8 cellular contexts compared by ENCODE assay signal in genomic region chr3:13045904-13046568, GRCh38. TPM values are rescaled to one million over a fixed set of nuclear protein-coding genes. Genes with fewer than 3 reads are reported as not detected.
A peak's percentile ranks its signal among the peaks of the same experiment; 100 is the strongest.
DNase-seq lines count a peak whose midpoint lies in the region; ATAC-seq, FAIRE-seq and TF ChIP-seq lines count a peak whose summit lies in the region.

No MANE protein-coding gene starts in this region.

- H3K56ac ChIP-seq in H1 (replicated peaks; ENCODE audit: insufficient read length, low read depth, low read length): no peak overlapping the region

- H3K14ac ChIP-seq in H1 (ENCODE audit: insufficient read length): no peak overlapping the region

- 0 out of 2 replicates have a peak overlapping the region, but pooled peaks have one; percentile 61 for H2BK15ac ChIP-seq in H1 (ENCODE audit: low read length)

- no peaks in the 10 kb centered on the region for H3K9me3 ChIP-seq in KOPT-K1 (ENCODE audit: insufficient read depth, low read length, poor library complexity, severe bottlenecking)
- H3K9me3 ChIP-seq in H1 (ENCODE audit: insufficient read depth in 2 of 2, low read depth in 1 of 2, low read length in 1 of 2): no peaks in the 10 kb centered on the region
- H3K9me3 ChIP-seq in vagina: no peaks in the 10 kb centered on the region
- H3K9me3 ChIP-seq in sigmoid colon: no peaks in the 10 kb centered on the region

- TF ChIP-seq POLR2A in H1 (IDR thresholded peaks at IDR 0.05; ENCODE audit: control extremely low read depth in 1 of 2, low read depth in 2 of 2, low read length in 2 of 2) (no peak), vagina (IDR thresholded peaks at IDR 0.05) (no peak), sigmoid colon (IDR thresholded peaks at IDR 0.05) (no peak)

- H2BK20ac ChIP-seq in H1 (ENCODE audit: low read length): no peak overlapping the region

- POLR2A ChIA-PET in H1 (lab: Charles Lee; ENCODE audit: partially characterized antibody): interaction anchor here (0.9 kb wide), 1 partner anchor 19 kb away, joined by 4 read pairs; no protein-coding TSS in a partner anchor

- TF ChIP-seq RAD21 in H1 (IDR thresholded peaks at IDR 0.05 in 1 of 2, conservative IDR thresholded peaks at IDR 0.05 in 1 of 2; ENCODE audit: low read depth in 2 of 2, low read length in 2 of 2): no peak

- CTCF ChIA-PET in H1 (lab: Charles Lee; ENCODE audit: partially characterized antibody): interaction anchor here (0.6 to 7.3 kb wide), 5 partner anchors 11 to 303 kb away, joined by 3 to 42 read pairs (median 5); no protein-coding TSS in a partner anchor

- TF ChIP-seq EP300 in H1 (IDR thresholded peaks at IDR 0.05; ENCODE audit: borderline replicate concordance in 1 of 2, low read depth in 2 of 2, low read length in 2 of 2): no peak
- no peak for TF ChIP-seq EP300 in sigmoid colon (IDR thresholded peaks at IDR 0.05)

- no peak overlapping the region for H3K4me3 ChIP-seq in H1 (ENCODE audit: extremely low read depth in 1 of 4, insufficient read depth in 2 of 4, low read depth in 3 of 4, low read length in 4 of 4)
- H3K4me3 ChIP-seq in vagina: no peak overlapping the region
- no peak overlapping the region for H3K4me3 ChIP-seq in sigmoid colon

- H3K4me2 ChIP-seq in H1 (ENCODE audit: insufficient read depth in 1 of 2, low read depth in 2 of 2, low read length in 2 of 2): no peak overlapping the region

- H3K9ac ChIP-seq in H1 (replicated peaks in 1 of 4; ENCODE audit: extremely low read depth in 1 of 4, low read depth in 3 of 4, low read length in 3 of 4): 0 out of 7 replicates have a peak overlapping the region, but pooled peaks of 1 of the 4 experiments have one; percentile 29

- H2BK12ac ChIP-seq in H1 (ENCODE audit: low read depth, low read length): peak overlapping the region; percentile 50; the same call in 1 of the 2 replicates

- no peaks in the 10 kb centered on the region for H3K79me1 ChIP-seq in H1 (ENCODE audit: low read depth, low read length)

- no peak overlapping the region for H3K18ac ChIP-seq in H1 (ENCODE audit: extremely low read depth, low read length)

- peak overlapping the region; percentile 32 for H4K91ac ChIP-seq in H1 (replicated peaks; ENCODE audit: insufficient read length, low read length)

- H2BK5ac ChIP-seq in H1 (ENCODE audit: low read depth, low read length): no peak overlapping the region

- H3K27ac ChIP-seq in KOPT-K1 (ENCODE audit: low read depth, low read length, poor library complexity, severe bottlenecking) (peak overlapping the region; percentile 88), H1 (ENCODE audit: low read depth, low read length) (no peak overlapping the region), vagina (no peak overlapping the region), sigmoid colon (no peak overlapping the region)

- H4K8ac ChIP-seq in H1 (ENCODE audit: extremely low read depth, insufficient read depth, low read length): no peak overlapping the region

- 0 out of 7 replicates have a peak, but pooled peaks cover 0 to 2% (median 0%) of the 10 kb centered on the region in 4 experiments for H3K27me3 ChIP-seq in H1 (replicated peaks in 1 of 4; ENCODE audit: control insufficient read depth in 3 of 4, extremely low read depth in 1 of 4, insufficient read depth in 3 of 4, low read length in 3 of 4)
- H3K27me3 ChIP-seq in vagina: no peaks in the 10 kb centered on the region
- H3K27me3 ChIP-seq in sigmoid colon: no peaks in the 10 kb centered on the region

- H3K4me1 ChIP-seq in H1 (replicated peaks in 1 of 4; ENCODE audit: control insufficient read depth in 3 of 4, insufficient read depth in 4 of 4, low read length in 3 of 4) (peaks cover 0 to 8% (median 5%) of the 10 kb centered on the region in 4 experiments; a peak in 4 of 7 replicates), vagina (no peaks in the 10 kb centered on the region), sigmoid colon (no peaks in the 10 kb centered on the region)

- no peak overlapping the region for H2BK120ac ChIP-seq in H1 (replicated peaks; ENCODE audit: low read depth, low read length)

- no peak overlapping the region for H3K4ac ChIP-seq in H1 (replicated peaks; ENCODE audit: insufficient read length, low read depth, low read length)

- intact Hi-C loops in vagina (cut with DNase I): no loop called here
- intact Hi-C loops in sigmoid colon (cut with DNase I): no loop called here

- peak; percentile 78 for ATAC-seq in GM21576 (IDR thresholded peaks at IDR 0.05; ENCODE audit: unreplicated experiment)

- H3K79me2 ChIP-seq in H1 (ENCODE audit: control insufficient read depth in 1 of 2, insufficient read depth in 2 of 2, low read length in 2 of 2): no peaks in the 10 kb centered on the region

- H4K5ac ChIP-seq in H1 (ENCODE audit: insufficient read length, low read depth, low read length): no peak overlapping the region

- 96% methylated on average over 20 of the region's 22 CpGs; no CpG with 5 or more reads in 1 of the 2 experiments for WGBS in H1 (ENCODE audit: extremely low coverage in 1 of 2, insufficient coverage in 1 of 2, insufficient read length in 1 of 2, insufficient replicate concordance in 2 of 2, low coverage in 1 of 2, low lambda C conversion rate in 2 of 2, missing lambda C conversion rate in 1 of 2), 2 experiments
- WGBS in sigmoid colon, 2 donors: 55 to 73% methylated on average over 22 of the region's 22 CpGs

- TF ChIP-seq CTCF in H1 (IDR thresholded peaks at IDR 0.05; ENCODE audit: control extremely low read depth in 1 of 3, insufficient read depth in 1 of 3, low read depth in 1 of 3, low read length in 3 of 3): no peak
- TF ChIP-seq CTCF in vagina (IDR thresholded peaks at IDR 0.05): no peak
- TF ChIP-seq CTCF in sigmoid colon (IDR thresholded peaks at IDR 0.05): no peak

- FAIRE-seq in H1 (lab: Jason Lieb, UNC): no peak

- no peak overlapping the region for H2AK5ac ChIP-seq in H1 (ENCODE audit: low read depth, low read length)

- H3K36me3 ChIP-seq in KOPT-K1 (ENCODE audit: insufficient read depth, low read length): no peaks in the 10 kb centered on the region
- H3K36me3 ChIP-seq in H1 (ENCODE audit: control insufficient read depth in 2 of 4, insufficient read depth in 4 of 4, low read length in 3 of 4): no peaks in the 10 kb centered on the region
- H3K36me3 ChIP-seq in vagina: no peaks in the 10 kb centered on the region
- H3K36me3 ChIP-seq in sigmoid colon: no peaks in the 10 kb centered on the region

- no peak overlapping the region for H3K23ac ChIP-seq in H1 (ENCODE audit: insufficient read length)

- no peak overlapping the region for H2AFZ ChIP-seq in H1 (ENCODE audit: low read length)

- no peaks in the 10 kb centered on the region for H3K23me2 ChIP-seq in H1 (ENCODE audit: low read depth, low read length)

- H4K20me1 ChIP-seq in H1 (replicated peaks in 1 of 2; ENCODE audit: control insufficient read depth in 1 of 2, insufficient read depth in 2 of 2, low read length in 2 of 2): no peaks in the 10 kb centered on the region

- peak; percentile 43 for DNase-seq in SIG-M5 treated with dmso at 0.1 percent for 504 hours (lab: John Stamatoyannopoulos, UW; ENCODE audit: unreplicated experiment)
- DNase-seq in SIG-M5 (lab: John Stamatoyannopoulos, UW): no peak
- DNase-seq in H1 (ENCODE audit: low read depth in 1 of 2, low spot score in 2 of 2): no peak
- no peak for DNase-seq in vagina (ENCODE audit: extremely low spot score in 2 of 2)
- DNase-seq in ecto neural progenitor cell (ENCODE audit: low spot score): no peak
- no peak for DNase-seq in sigmoid colon

TF ChIP-seq in H1, 55 proteins besides CTCF, POLR2A, EP300 and RAD21 (continues in another document):
- no peak for TF ChIP-seq GTF2F1 (IDR thresholded peaks at IDR 0.05; ENCODE audit: borderline replicate concordance, low read depth, low read length)
- TF ChIP-seq CEBPB (IDR thresholded peaks at IDR 0.05; ENCODE audit: low read depth, low read length): no peak
- no peak for TF ChIP-seq SP2 (IDR thresholded peaks at IDR 0.05; ENCODE audit: low read length)
- TF ChIP-seq YY1 (IDR thresholded peaks at IDR 0.05; ENCODE audit: low read depth, low read length): no peak
- TF ChIP-seq MAX (IDR thresholded peaks at IDR 0.05): no peak
- no peak for TF ChIP-seq ASH2L (IDR thresholded peaks at IDR 0.05; ENCODE audit: low read length)
- no peak for TF ChIP-seq ZNF274 (IDR thresholded peaks at IDR 0.05; ENCODE audit: borderline replicate concordance, extremely low read depth, low read length)
- no peak for TF ChIP-seq ATF3 (IDR thresholded peaks at IDR 0.05; ENCODE audit: insufficient read depth, low read depth, low read length)
- no peak for TF ChIP-seq TEAD4 (IDR thresholded peaks at IDR 0.05; ENCODE audit: low read depth, low read length)
- no peak for TF ChIP-seq TAF7 (optimal IDR thresholded peaks at IDR 0.05; ENCODE audit: borderline replicate concordance, low read depth, low read length)
- TF ChIP-seq SAP30 (IDR thresholded peaks at IDR 0.05; ENCODE audit: insufficient read depth, insufficient replicate concordance, low read length): no peak
- no peak for TF ChIP-seq EZH2 (IDR thresholded peaks at IDR 0.05; ENCODE audit: low read depth, low read length, severe bottlenecking)
- no peak for TF ChIP-seq SIN3A (conservative IDR thresholded peaks at IDR 0.05 in 1 of 2, IDR thresholded peaks at IDR 0.05 in 1 of 2; ENCODE audit: low read depth in 1 of 2, low read length in 2 of 2)
- no peak for TF ChIP-seq RNF2 (IDR thresholded peaks at IDR 0.05; ENCODE audit: borderline replicate concordance, low read depth, low read length, missing control alignments, poor library complexity, severe bottlenecking)
- TF ChIP-seq BRCA1 (IDR thresholded peaks at IDR 0.05; ENCODE audit: low read depth, low read length): no peak
- no peak for TF ChIP-seq FOSL1 (IDR thresholded peaks at IDR 0.05; ENCODE audit: insufficient read depth, low read depth, low read length)

RNA-seq across cellular contexts. Expression of gene IQSEC1, which starts 27.2 kb away (rescaled TPM):
- total RNA-seq in H1 (2021; fragmentation: NEBNext Ultra II Directional; extraction: Animal tissue kit (Norgen Biotek cat#: 25700)): 28.2 and 28.8 TPM in 2 replicates
- 6.8 and 12.4 TPM in 2 replicates for polyA plus RNA-seq in H1 (2011; rRNA removed)
- 5.7 TPM for polyA plus RNA-seq in H1 (2011; cell fraction: cytosol; rRNA removed)
- polyA plus RNA-seq in H1 (2011; cell fraction: nucleus; rRNA removed): 26.7 TPM
- 16.5 to 22.4 TPM (median 19.3 TPM) in 4 replicates for polyA plus RNA-seq in H1 (2012, experiment 1 of 2)
- polyA plus RNA-seq in H1 (2012, experiment 2 of 2): 9.5 TPM
- polyA plus RNA-seq in H1 (2013, experiment 1 of 2): 16.4 TPM
- 15.3 TPM for polyA plus RNA-seq in H1 (2013, experiment 2 of 2)
- polyA minus RNA-seq in H1 (2011; rRNA and poly(A)+ RNA removed): 11.0 and 11.7 TPM in 2 replicates
- polyA minus RNA-seq in H1 (2011; cell fraction: cytosol; rRNA and poly(A)+ RNA removed): 14.5 TPM
- 36.0 TPM for polyA minus RNA-seq in H1 (2011; cell fraction: nucleus; rRNA and poly(A)+ RNA removed)
- total RNA-seq in vagina: 34.9 TPM
- total RNA-seq in sigmoid colon: 10 to 100 TPM; 23.9 to 39.1 (median 26.2) TPM
- polyA plus RNA-seq in sigmoid colon: 10 to 100 TPM in 1 of 3 donors, 1 to 10 TPM in 2; 2.5 to 20.7 (median 4.2) TPM
